ENCODE assay signal across 1 cellular context in the genomic region with DNA sequence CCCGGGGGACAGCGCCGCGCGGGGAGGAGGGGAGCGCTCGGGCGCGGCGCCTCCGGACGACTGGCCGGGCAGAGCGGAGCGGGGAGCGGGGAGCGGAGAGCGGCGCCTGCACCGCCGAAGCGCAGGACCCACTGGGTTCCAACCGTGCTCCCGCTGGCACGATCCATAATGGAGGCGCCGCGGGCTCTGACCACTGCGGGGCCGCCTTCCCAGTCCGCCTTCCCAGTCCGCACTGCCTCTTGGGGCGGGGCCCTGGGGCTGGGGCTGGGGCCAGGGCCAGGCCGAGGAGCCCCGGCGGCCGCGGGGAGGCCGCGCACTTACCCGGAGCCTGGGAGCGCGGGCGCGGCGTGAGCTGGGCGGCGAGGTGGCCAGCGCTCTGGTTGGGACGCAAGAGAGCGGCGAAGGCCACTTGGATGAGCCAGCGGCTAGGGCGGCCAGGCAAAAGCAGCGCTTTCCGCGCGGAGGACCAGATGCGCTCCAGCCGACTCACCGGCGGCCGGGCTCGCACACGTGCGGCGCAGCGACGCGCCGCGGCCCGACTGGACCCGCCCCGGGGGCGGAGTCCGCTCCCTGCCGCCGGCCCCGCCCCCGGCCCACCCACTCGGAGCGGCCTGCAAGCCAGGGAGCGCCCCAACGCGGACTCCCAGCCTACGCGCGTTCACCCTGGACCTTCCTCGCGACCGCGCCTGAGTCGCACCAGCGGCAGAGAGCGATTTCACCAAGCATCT.
TF ChIP-seq lines count a peak whose summit lies in the region.

Gene PUS7 (minus strand): TSS at position 541 of the 728 bp plus-strand sequence. CDS start 13,759 bp downstream, outside the sequence.

TF ChIP-seq in HepG2, 621 proteins besides CTCF, POLR2A, EP300 and RAD21 (continued from another document and continues in another):
- TF ChIP-seq, protein P1, sequence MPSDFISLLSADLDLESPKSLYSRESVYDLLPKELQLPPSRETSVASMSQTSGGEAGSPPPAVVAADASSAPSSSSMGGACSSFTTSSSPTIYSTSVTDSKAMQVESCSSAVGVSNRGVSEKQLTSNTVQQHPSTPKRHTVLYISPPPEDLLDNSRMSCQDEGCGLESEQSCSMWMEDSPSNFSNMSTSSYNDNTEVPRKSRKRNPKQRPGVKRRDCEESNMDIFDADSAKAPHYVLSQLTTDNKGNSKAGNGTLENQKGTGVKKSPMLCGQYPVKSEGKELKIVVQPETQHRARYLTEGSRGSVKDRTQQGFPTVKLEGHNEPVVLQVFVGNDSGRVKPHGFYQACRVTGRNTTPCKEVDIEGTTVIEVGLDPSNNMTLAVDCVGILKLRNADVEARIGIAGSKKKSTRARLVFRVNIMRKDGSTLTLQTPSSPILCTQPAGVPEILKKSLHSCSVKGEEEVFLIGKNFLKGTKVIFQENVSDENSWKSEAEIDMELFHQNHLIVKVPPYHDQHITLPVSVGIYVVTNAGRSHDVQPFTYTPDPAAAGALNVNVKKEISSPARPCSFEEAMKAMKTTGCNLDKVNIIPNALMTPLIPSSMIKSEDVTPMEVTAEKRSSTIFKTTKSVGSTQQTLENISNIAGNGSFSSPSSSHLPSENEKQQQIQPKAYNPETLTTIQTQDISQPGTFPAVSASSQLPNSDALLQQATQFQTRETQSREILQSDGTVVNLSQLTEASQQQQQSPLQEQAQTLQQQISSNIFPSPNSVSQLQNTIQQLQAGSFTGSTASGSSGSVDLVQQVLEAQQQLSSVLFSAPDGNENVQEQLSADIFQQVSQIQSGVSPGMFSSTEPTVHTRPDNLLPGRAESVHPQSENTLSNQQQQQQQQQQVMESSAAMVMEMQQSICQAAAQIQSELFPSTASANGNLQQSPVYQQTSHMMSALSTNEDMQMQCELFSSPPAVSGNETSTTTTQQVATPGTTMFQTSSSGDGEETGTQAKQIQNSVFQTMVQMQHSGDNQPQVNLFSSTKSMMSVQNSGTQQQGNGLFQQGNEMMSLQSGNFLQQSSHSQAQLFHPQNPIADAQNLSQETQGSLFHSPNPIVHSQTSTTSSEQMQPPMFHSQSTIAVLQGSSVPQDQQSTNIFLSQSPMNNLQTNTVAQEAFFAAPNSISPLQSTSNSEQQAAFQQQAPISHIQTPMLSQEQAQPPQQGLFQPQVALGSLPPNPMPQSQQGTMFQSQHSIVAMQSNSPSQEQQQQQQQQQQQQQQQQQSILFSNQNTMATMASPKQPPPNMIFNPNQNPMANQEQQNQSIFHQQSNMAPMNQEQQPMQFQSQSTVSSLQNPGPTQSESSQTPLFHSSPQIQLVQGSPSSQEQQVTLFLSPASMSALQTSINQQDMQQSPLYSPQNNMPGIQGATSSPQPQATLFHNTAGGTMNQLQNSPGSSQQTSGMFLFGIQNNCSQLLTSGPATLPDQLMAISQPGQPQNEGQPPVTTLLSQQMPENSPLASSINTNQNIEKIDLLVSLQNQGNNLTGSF (CRISPR knock-in tag; IDR thresholded peaks at IDR 0.05): peak; percentile 87
- no peak; the same call in 1 of the 2 replicates for TF ChIP-seq ZSCAN31 (CRISPR knock-in tag; IDR thresholded peaks at IDR 0.05; ENCODE audit: low read depth)
- TF ChIP-seq TP53 (CRISPR knock-in tag; conservative IDR thresholded peaks at IDR 0.05): peak; percentile 71; the same call in 1 of the 2 replicates
- no peak for TF ChIP-seq RBAK (CRISPR knock-in tag; IDR thresholded peaks at IDR 0.05)
- peak; percentile 24; the same call in 1 of the 2 replicates for TF ChIP-seq RNF2 (conservative IDR thresholded peaks at IDR 0.05; ENCODE audit: low read depth)
- TF ChIP-seq GTF2F1 (IDR thresholded peaks at IDR 0.05; ENCODE audit: low read length): no peak
- no peak for TF ChIP-seq GABPA (IDR thresholded peaks at IDR 0.05; ENCODE audit: low read depth, low read length)
- TF ChIP-seq GABPA (CRISPR knock-in tag; IDR thresholded peaks at IDR 0.05; ENCODE audit: low read depth): no peak
- no peak for TF ChIP-seq ZNF101 (CRISPR knock-in tag; IDR thresholded peaks at IDR 0.05; ENCODE audit: borderline replicate concordance, low read depth)
- TF ChIP-seq ZNF264 (CRISPR knock-in tag; IDR thresholded peaks at IDR 0.05): peak; percentile 65
- TF ChIP-seq FOXA3 (CRISPR knock-in tag; IDR thresholded peaks at IDR 0.05): peak; percentile 18; the same call in 1 of the 2 replicates
- TF ChIP-seq KDM5B (CRISPR knock-in tag; IDR thresholded peaks at IDR 0.05; ENCODE audit: borderline replicate concordance): no peak
- TF ChIP-seq, protein P2, sequence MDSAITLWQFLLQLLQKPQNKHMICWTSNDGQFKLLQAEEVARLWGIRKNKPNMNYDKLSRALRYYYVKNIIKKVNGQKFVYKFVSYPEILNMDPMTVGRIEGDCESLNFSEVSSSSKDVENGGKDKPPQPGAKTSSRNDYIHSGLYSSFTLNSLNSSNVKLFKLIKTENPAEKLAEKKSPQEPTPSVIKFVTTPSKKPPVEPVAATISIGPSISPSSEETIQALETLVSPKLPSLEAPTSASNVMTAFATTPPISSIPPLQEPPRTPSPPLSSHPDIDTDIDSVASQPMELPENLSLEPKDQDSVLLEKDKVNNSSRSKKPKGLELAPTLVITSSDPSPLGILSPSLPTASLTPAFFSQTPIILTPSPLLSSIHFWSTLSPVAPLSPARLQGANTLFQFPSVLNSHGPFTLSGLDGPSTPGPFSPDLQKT (CRISPR knock-in tag; IDR thresholded peaks at IDR 0.05; ENCODE audit: borderline replicate concordance): no peak
- TF ChIP-seq ZNF615 (CRISPR knock-in tag; IDR thresholded peaks at IDR 0.05; ENCODE audit: borderline replicate concordance): 0 out of 2 replicates have a peak, but pooled peaks have one; percentile 36
- TF ChIP-seq ZNF747 (CRISPR knock-in tag; IDR thresholded peaks at IDR 0.05; ENCODE audit: borderline replicate concordance): no peak
- TF ChIP-seq TGIF2 (CRISPR knock-in tag; IDR thresholded peaks at IDR 0.05): no peak
- TF ChIP-seq, protein P3, sequence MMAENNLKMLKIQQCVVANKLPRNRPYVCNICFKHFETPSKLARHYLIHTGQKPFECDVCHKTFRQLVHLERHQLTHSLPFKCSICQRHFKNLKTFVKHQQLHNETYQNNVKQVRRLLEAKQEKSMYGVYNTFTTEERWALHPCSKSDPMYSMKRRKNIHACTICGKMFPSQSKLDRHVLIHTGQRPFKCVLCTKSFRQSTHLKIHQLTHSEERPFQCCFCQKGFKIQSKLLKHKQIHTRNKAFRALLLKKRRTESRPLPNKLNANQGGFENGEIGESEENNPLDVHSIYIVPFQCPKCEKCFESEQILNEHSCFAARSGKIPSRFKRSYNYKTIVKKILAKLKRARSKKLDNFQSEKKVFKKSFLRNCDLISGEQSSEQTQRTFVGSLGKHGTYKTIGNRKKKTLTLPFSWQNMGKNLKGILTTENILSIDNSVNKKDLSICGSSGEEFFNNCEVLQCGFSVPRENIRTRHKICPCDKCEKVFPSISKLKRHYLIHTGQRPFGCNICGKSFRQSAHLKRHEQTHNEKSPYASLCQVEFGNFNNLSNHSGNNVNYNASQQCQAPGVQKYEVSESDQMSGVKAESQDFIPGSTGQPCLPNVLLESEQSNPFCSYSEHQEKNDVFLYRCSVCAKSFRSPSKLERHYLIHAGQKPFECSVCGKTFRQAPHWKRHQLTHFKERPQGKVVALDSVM (CRISPR knock-in tag; IDR thresholded peaks at IDR 0.05): peak; percentile 68
- TF ChIP-seq SRSF1 (optimal IDR thresholded peaks at IDR 0.05; ENCODE audit: low read depth, low read length): peak; percentile 28
- TF ChIP-seq ZNF205 (CRISPR knock-in tag; IDR thresholded peaks at IDR 0.05): peak; percentile 3; the same call in 1 of the 2 replicates
- peak; percentile 45; the same call in 1 of the 2 replicates for TF ChIP-seq ZNF709 (CRISPR knock-in tag; IDR thresholded peaks at IDR 0.05)
- TF ChIP-seq, protein P4, sequence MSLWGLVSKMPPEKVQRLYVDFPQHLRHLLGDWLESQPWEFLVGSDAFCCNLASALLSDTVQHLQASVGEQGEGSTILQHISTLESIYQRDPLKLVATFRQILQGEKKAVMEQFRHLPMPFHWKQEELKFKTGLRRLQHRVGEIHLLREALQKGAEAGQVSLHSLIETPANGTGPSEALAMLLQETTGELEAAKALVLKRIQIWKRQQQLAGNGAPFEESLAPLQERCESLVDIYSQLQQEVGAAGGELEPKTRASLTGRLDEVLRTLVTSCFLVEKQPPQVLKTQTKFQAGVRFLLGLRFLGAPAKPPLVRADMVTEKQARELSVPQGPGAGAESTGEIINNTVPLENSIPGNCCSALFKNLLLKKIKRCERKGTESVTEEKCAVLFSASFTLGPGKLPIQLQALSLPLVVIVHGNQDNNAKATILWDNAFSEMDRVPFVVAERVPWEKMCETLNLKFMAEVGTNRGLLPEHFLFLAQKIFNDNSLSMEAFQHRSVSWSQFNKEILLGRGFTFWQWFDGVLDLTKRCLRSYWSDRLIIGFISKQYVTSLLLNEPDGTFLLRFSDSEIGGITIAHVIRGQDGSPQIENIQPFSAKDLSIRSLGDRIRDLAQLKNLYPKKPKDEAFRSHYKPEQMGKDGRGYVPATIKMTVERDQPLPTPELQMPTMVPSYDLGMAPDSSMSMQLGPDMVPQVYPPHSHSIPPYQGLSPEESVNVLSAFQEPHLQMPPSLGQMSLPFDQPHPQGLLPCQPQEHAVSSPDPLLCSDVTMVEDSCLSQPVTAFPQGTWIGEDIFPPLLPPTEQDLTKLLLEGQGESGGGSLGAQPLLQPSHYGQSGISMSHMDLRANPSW (CRISPR knock-in tag; IDR thresholded peaks at IDR 0.05; ENCODE audit: borderline replicate concordance): no peak
- TF ChIP-seq ZMYM2 (CRISPR knock-in tag; IDR thresholded peaks at IDR 0.05): no peak
- no peak for TF ChIP-seq KLF11 (CRISPR knock-in tag; IDR thresholded peaks at IDR 0.05)
- TF ChIP-seq ZNF512B (CRISPR knock-in tag; IDR thresholded peaks at IDR 0.05; ENCODE audit: borderline replicate concordance): no peak
- no peak for TF ChIP-seq NONO (IDR thresholded peaks at IDR 0.05)
- peak; percentile 15; the same call in 1 of the 2 replicates for TF ChIP-seq NONO (CRISPR knock-in tag; conservative IDR thresholded peaks at IDR 0.05)
- TF ChIP-seq KLF6 (CRISPR knock-in tag; IDR thresholded peaks at IDR 0.05): peak; percentile 86; the same call in 1 of the 2 replicates
- 0 out of 2 replicates have a peak, but pooled peaks have one; percentile 27 for TF ChIP-seq ISX (CRISPR knock-in tag; conservative IDR thresholded peaks at IDR 0.05)
- TF ChIP-seq GFI1 (CRISPR knock-in tag; IDR thresholded peaks at IDR 0.05; ENCODE audit: borderline replicate concordance): peak; percentile 63; the same call in 1 of the 2 replicates
- TF ChIP-seq NFRKB (IDR thresholded peaks at IDR 0.05): no peak
- TF ChIP-seq ZNF768 (CRISPR knock-in tag; IDR thresholded peaks at IDR 0.05): peak; percentile 50; the same call in 1 of the 2 replicates
- TF ChIP-seq ZNF792 (CRISPR knock-in tag; IDR thresholded peaks at IDR 0.05): 0 out of 2 replicates have a peak, but pooled peaks have one; percentile 30
- TF ChIP-seq ZNF275 (CRISPR knock-in tag; IDR thresholded peaks at IDR 0.05; ENCODE audit: borderline replicate concordance): peak; percentile 76
- TF ChIP-seq FOXO1 (CRISPR knock-in tag; IDR thresholded peaks at IDR 0.05): no peak
- TF ChIP-seq, protein P5, sequence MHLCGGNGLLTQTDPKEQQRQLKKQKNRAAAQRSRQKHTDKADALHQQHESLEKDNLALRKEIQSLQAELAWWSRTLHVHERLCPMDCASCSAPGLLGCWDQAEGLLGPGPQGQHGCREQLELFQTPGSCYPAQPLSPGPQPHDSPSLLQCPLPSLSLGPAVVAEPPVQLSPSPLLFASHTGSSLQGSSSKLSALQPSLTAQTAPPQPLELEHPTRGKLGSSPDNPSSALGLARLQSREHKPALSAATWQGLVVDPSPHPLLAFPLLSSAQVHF (CRISPR knock-in tag; IDR thresholded peaks at IDR 0.05): no peak
- peak; percentile 68 for TF ChIP-seq PRDM15 (CRISPR knock-in tag; IDR thresholded peaks at IDR 0.05)
- TF ChIP-seq KLF16 (CRISPR knock-in tag; IDR thresholded peaks at IDR 0.05): no peak; a peak in 2 of 4 replicates
